1 cellular context compared by ENCODE assay signal in genomic region chrX:108464604-108465003, GRCh38.
TF ChIP-seq lines count a peak whose summit lies in the region.

No MANE protein-coding gene starts in this region.

TF ChIP-seq in IMR-90, 13 proteins besides CTCF, POLR2A, EP300 and RAD21:
- no peak for TF ChIP-seq NFE2L2 (IDR thresholded peaks at IDR 0.05; ENCODE audit: low read depth, low read length)
- TF ChIP-seq MAFK (IDR thresholded peaks at IDR 0.05; ENCODE audit: low read depth, low read length), result no peak
- TF ChIP-seq MXI1 (IDR thresholded peaks at IDR 0.05; ENCODE audit: borderline replicate concordance, low read depth, low read length), result no peak
- no peak for TF ChIP-seq MAZ (IDR thresholded peaks at IDR 0.05; ENCODE audit: borderline replicate concordance, low read depth, low read length)
- no peak for TF ChIP-seq CEBPB (IDR thresholded peaks at IDR 0.05; ENCODE audit: low read depth, low read length)
